ENCODE assay signal across 13 cellular contexts in genomic region chr13:94305463-94305862, GRCh38.
A peak's percentile ranks its signal among the peaks of the same experiment; 100 is the strongest.
DNase-seq lines count a peak whose midpoint lies in the region; ATAC-seq, FAIRE-seq and TF ChIP-seq lines count a peak whose summit lies in the region.
"Had no signal": no experiment of that assay in that cellular context is flagged by ENCODE, and none has a peak within 500 bp of the region (broad histone marks: within the 10 kb centered on the region; RNA-seq: fewer than 3 reads in every experiment).

No MANE protein-coding gene starts in this region.

- intact Hi-C loops in Right ventricle myocardium inferior (cut with DNase I) (no loop called here), left ventricle myocardium inferior (cut with micrococcal nuclease) (no loop called here)

- H3K4me3 ChIP-seq in left ventricle myocardium inferior (no peak overlapping the region), keratinocyte (ENCODE audit: control insufficient read depth in 2 of 3, extremely low read depth in 1 of 3, insufficient read depth in 2 of 3, low read depth in 1 of 3, low read length in 3 of 3) (no peak overlapping the region), BE2C (ENCODE audit: low read depth, low read length) (no peak overlapping the region)

- ATAC-seq in Right ventricle myocardium inferior: peak; percentile 86
- ATAC-seq: HCT116 had no signal

- no peak overlapping the region for H2AFZ ChIP-seq in keratinocyte (ENCODE audit: control insufficient read depth, low read length)

- no peaks in the 10 kb centered on the region for H4K20me1 ChIP-seq in keratinocyte (ENCODE audit: control insufficient read depth, extremely low read depth, insufficient read depth, low read length)

- no peak overlapping the region for H3K27ac ChIP-seq in left ventricle myocardium inferior (replicated peaks)
- peak overlapping the region; percentile 46 for H3K27ac ChIP-seq in keratinocyte (ENCODE audit: control insufficient read depth, insufficient read depth, low read length)

- dilution Hi-C loops in keratinocyte (cut with MboI; ENCODE audit: extremely low pct_ligation_motif_present, low sequenced_read_pairs): no loop called here

- no peak for TF ChIP-seq CTCF in left ventricle myocardium inferior (IDR thresholded peaks at IDR 0.05; ENCODE audit: borderline replicate concordance)
- TF ChIP-seq CTCF in keratinocyte (optimal IDR thresholded peaks at IDR 0.05 in 1 of 3, IDR thresholded peaks at IDR 0.05 in 1 of 3, conservative IDR thresholded peaks at IDR 0.05 in 1 of 3; ENCODE audit: extremely low read depth in 1 of 3, insufficient read depth in 2 of 3, low read length in 3 of 3): no peak
- TF ChIP-seq CTCF in BE2C (IDR thresholded peaks at IDR 0.05; ENCODE audit: low read depth, low read length): no peak

- FAIRE-seq in keratinocyte (lab: Jason Lieb, UNC): peak; percentile 72

- H3K79me2 ChIP-seq in keratinocyte (ENCODE audit: control insufficient read depth, insufficient read depth, low read length): no peaks in the 10 kb centered on the region

- no peaks in the 10 kb centered on the region for H3K9me1 ChIP-seq in keratinocyte (ENCODE audit: control insufficient read depth, extremely low read depth, insufficient read depth, low read length)

- H3K4me1 ChIP-seq in left ventricle myocardium inferior (peaks cover 6% of the 10 kb centered on the region), keratinocyte (ENCODE audit: control insufficient read depth, extremely low read depth, insufficient read depth, low read length) (peaks cover 14% of the 10 kb centered on the region), BE2C (peaks cover 14% of the 10 kb centered on the region)

- DNase-seq in Right ventricle myocardium inferior (ENCODE audit: missing footprints): no peak
- DNase-seq in left ventricle myocardium inferior: no peak
- peak; percentile 21 for DNase-seq in brain pericyte (ENCODE audit: low read depth, low spot score)
- peak; percentile 57 for DNase-seq in keratinocyte (ENCODE audit: low read depth, low spot score)
- no peak for DNase-seq in NCI-H446 treated with DMSO at 0.1 percent for 48 hours (lab: John Stamatoyannopoulos, UW)
- no peak for DNase-seq in KG1 (lab: John Stamatoyannopoulos, UW)
- DNase-seq in BE2C: no peak
- DNase-seq in NCI-H748 treated with DMSO at 0.1 percent for 48 hours (lab: John Stamatoyannopoulos, UW): no peak
- DNase-seq: caudate nucleus; MM.1S; NCI-H526; stimulated activated CD4-positive, alpha-beta T cell treated with anti-CD3 and anti-CD28 coated beads, Interleukin-15, amount 100 ng/mL, for 24 hours had no signal

- H3K4me2 ChIP-seq in keratinocyte (ENCODE audit: control insufficient read depth, extremely low read depth, insufficient read depth, low read depth, low read length): no peak overlapping the region

- H3K27me3 ChIP-seq in left ventricle myocardium inferior (ENCODE audit: low read depth) (no peaks in the 10 kb centered on the region), keratinocyte (ENCODE audit: control insufficient read depth, extremely low read depth, insufficient read depth, low read length) (no peaks in the 10 kb centered on the region), BE2C (no peaks in the 10 kb centered on the region)

- no peak overlapping the region for H3K9ac ChIP-seq in keratinocyte (ENCODE audit: control insufficient read depth, extremely low read depth, insufficient read depth, low read length)

- H3K36me3 ChIP-seq in left ventricle myocardium inferior: no peaks in the 10 kb centered on the region
- no peaks in the 10 kb centered on the region for H3K36me3 ChIP-seq in keratinocyte (ENCODE audit: control insufficient read depth in 2 of 2, extremely low read depth in 1 of 2, insufficient read depth in 2 of 2, low read length in 2 of 2)
- H3K36me3 ChIP-seq in BE2C: no peaks in the 10 kb centered on the region

- H3K9me3 ChIP-seq in left ventricle myocardium inferior (replicated peaks) (no peaks in the 10 kb centered on the region), keratinocyte (ENCODE audit: control insufficient read depth, low read depth, low read length) (no peaks in the 10 kb centered on the region), BE2C (no peaks in the 10 kb centered on the region)

Comparison
In these comparisons a context has a peak if more than half of its experiments do, and no peak if none do; other contexts are left out.
1. DNase-seq: peak in brain pericyte (single experiment) and keratinocyte (single experiment); none in Right ventricle myocardium inferior (single experiment), left ventricle myocardium inferior (single experiment), NCI-H446 treated with DMSO at 0.1 percent for 48 hours (single experiment), KG1 (single experiment), BE2C (single experiment) and NCI-H748 treated with DMSO at 0.1 percent for 48 hours (single experiment).